ENCODE assay signal across 22 cellular contexts in the genomic region with DNA sequence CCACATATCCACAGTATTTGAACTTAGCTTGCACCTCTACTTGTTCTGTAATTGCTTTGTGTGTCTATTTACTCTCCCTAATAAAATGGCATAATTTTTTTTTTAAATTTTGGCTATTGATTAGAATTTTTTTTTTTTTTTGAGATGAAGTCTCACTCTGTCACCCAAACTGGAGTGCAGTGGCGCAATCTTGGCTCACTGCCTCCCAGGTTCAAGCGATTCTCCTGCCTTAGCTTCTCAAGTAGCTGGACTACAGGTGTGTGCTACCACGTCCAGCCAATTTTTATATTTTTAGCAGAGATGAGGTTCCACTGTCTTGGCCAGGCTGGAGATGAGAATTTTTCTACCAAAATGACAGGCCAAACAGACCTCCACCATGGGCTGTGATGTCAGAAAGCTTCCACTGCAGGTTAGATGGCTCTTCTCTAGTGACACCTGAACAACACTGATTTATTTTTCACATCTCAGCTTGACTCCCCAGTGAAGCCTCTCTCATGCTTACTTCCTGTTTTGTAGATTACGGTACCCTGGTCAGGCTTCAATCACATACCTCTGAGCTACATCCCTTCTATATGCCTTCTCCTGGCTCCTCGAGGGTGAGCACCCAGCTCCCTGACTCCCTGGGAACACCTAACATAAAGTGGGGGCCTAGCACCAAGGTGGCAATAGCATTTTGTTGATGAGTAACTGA.
A peak's percentile ranks its signal among the peaks of the same experiment; 100 is the strongest.
DNase-seq lines count a peak whose midpoint lies in the region; ATAC-seq and TF ChIP-seq lines count a peak whose summit lies in the region.
"Had no signal": no experiment of that assay in that cellular context is flagged by ENCODE, and none has a peak within 500 bp of the region (broad histone marks: within the 10 kb centered on the region; RNA-seq: fewer than 3 reads in every experiment).

No MANE protein-coding gene starts in this region.

- H2AFZ ChIP-seq in OCI-LY3 (ENCODE audit: low read depth, low read length): no peak overlapping the region

- H3K4me1 ChIP-seq in OCI-LY3 (ENCODE audit: low read length): peaks cover 54% of the 10 kb centered on the region
- H3K4me1 ChIP-seq: lower lobe of right lung had no signal

- no peak overlapping the region for H3K4me3 ChIP-seq in OCI-LY3 (ENCODE audit: low read length)
- H3K4me3 ChIP-seq: A549, lower lobe of right lung, SJSA1, suprapubic skin had no signal

- H3K9me3 ChIP-seq in OCI-LY3 (ENCODE audit: insufficient read depth, low read length): no peaks in the 10 kb centered on the region
- H3K9me3 ChIP-seq: A549, lower lobe of right lung, SJSA1, suprapubic skin had no signal

- peak overlapping the region; percentile 82 for H3K4me2 ChIP-seq in OCI-LY3 (ENCODE audit: low read length)
- H3K4me2 ChIP-seq: A549 had no signal

- H3K9ac ChIP-seq in OCI-LY3 (ENCODE audit: low read length): peak overlapping the region; percentile 18; the same call in 1 of the 2 replicates

- DNase-seq in GM10248 (ENCODE audit: extremely low spot score) (peak; percentile 11), SKM-1 treated with dmso at 0.1 percent for 144 hours (lab: John Stamatoyannopoulos, UW; ENCODE audit: unreplicated experiment) (no peak)
- DNase-seq in stimulated activated CD4-positive, alpha-beta T cell treated with anti-CD3 and anti-CD28 coated beads, Interleukin-4, amount 100 ng/mL, for 1 hour: no peak
- no peak for DNase-seq in stimulated activated CD4-positive, alpha-beta T cell treated with anti-CD3 and anti-CD28 coated beads, Interleukin-15, amount 100 ng/mL, for 24 hours
- DNase-seq: activated CD4-positive, alpha-beta memory T cell treated with anti-CD3 and anti-CD28 coated beads for 36 hours; activated naive CD8-positive, alpha-beta T cell treated with anti-CD3 and anti-CD28 coated beads, Interleukin-2, amount 50 U/mL, for 24 hours; CD8-positive, alpha-beta T cell; central memory CD4-positive, alpha-beta T cell; effector memory CD4-positive, alpha-beta T cell; lower lobe of right lung; NCI-H1694; NCI-H446 treated with DMSO at 0.1 percent for 48 hours; nephron progenitor cell; T-helper 9 cell had no signal

- H3K27ac ChIP-seq in OCI-LY3 (ENCODE audit: low read length): peak overlapping the region; percentile 0; the same call in 1 of the 2 replicates
- H3K27ac ChIP-seq: HL-60, lower lobe of right lung, SJSA1, suprapubic skin had no signal

- no peaks in the 10 kb centered on the region for H3K27me3 ChIP-seq in OCI-LY3 (ENCODE audit: low read depth, low read length)
- H3K27me3 ChIP-seq: SJSA1, suprapubic skin had no signal

- ATAC-seq in GM19468 (IDR thresholded peaks at IDR 0.05; ENCODE audit: extremely low read depth, unreplicated experiment) (peak; percentile 62), HG02870 (IDR thresholded peaks at IDR 0.05; ENCODE audit: unreplicated experiment) (peak; percentile 74), HG03342 (IDR thresholded peaks at IDR 0.05; ENCODE audit: unreplicated experiment) (no peak)
- ATAC-seq: A549; activated naive CD8-positive, alpha-beta T cell treated with anti-CD3 and anti-CD28 coated beads, Interleukin-2, amount 50 U/mL, for 24 hours; CD8-positive, alpha-beta T cell; lower lobe of right lung had no signal

- peaks cover 25% of the 10 kb centered on the region for H3K36me3 ChIP-seq in OCI-LY3 (replicated peaks; ENCODE audit: low read depth, low read length)

- H3K79me2 ChIP-seq in OCI-LY3 (ENCODE audit: low read length): peaks cover 17% of the 10 kb centered on the region

- CTCF ChIA-PET in GM10248 (lab: Yijun Ruan, JAX): interaction anchor here (0.9 to 12.4 kb wide), 55 partner anchors 7 to 661 kb away, joined by 3 to 200 read pairs (median 6); a partner anchor contains a TSS

- TF ChIP-seq CTCF in GM10248 (IDR thresholded peaks at IDR 0.05; ENCODE audit: control extremely low read depth, extremely low read depth, low read depth, missing control alignments): no peak
- TF ChIP-seq CTCF in OCI-LY3 (IDR thresholded peaks at IDR 0.05; ENCODE audit: low read depth, low read length): no peak

- H4K20me1 ChIP-seq in OCI-LY3 (ENCODE audit: insufficient read depth, low read length): no peaks in the 10 kb centered on the region

- POLR2A ChIA-PET in GM10248 (lab: Yijun Ruan, JAX): no interaction called here
